Comparison of ENCODE assay signal across 10 cellular contexts in genomic region chr14:104895786-104896642, GRCh38. TPM values are rescaled to one million over a fixed set of nuclear protein-coding genes. Genes with fewer than 3 reads are reported as not detected.
DNase-seq lines count a peak whose midpoint lies in the region; ATAC-seq, FAIRE-seq and TF ChIP-seq lines count a peak whose summit lies in the region.
"Had no signal": no experiment of that assay in that cellular context is flagged by ENCODE, and none has a peak within 500 bp of the region (broad histone marks: within the 10 kb centered on the region; RNA-seq: fewer than 3 reads in every experiment).

No MANE protein-coding gene starts in this region.

- CTCF ChIA-PET in Panc1 (lab: Charles Lee), result interaction anchor here (0.5 to 0.8 kb wide), 5 partner anchors 20 to 1349 kb away, joined by 3 to 9 read pairs (median 4); no protein-coding TSS in a partner anchor
- CTCF ChIA-PET in HepG2 (lab: Yijun Ruan, JAX; ENCODE audit: low intra/inter-chr PET ratio, low total read pairs), result interaction anchor here (0.8 to 1.3 kb wide), 3 partner anchors 73 to 150 kb away, joined by 3 to 10 read pairs (median 3); no protein-coding TSS in a partner anchor

- no peaks in the 10 kb centered on the region for H3K9me3 ChIP-seq in BLaER1
- H3K9me3 ChIP-seq in Panc1 (ENCODE audit: control insufficient read depth, insufficient read depth, low read depth, low read length), result no peaks in the 10 kb centered on the region
- H3K9me3 ChIP-seq in HepG2 (ENCODE audit: low read length), result no peaks in the 10 kb centered on the region

- no peaks in the 10 kb centered on the region for H3K36me3 ChIP-seq in BLaER1
- no peaks in the 10 kb centered on the region for H3K36me3 ChIP-seq in Panc1 (ENCODE audit: control insufficient read depth, insufficient read depth, low read length)
- H3K36me3 ChIP-seq in HepG2 (replicated peaks in 1 of 2; ENCODE audit: control insufficient read depth in 1 of 2, insufficient read depth in 2 of 2, low read length in 2 of 2), result no peaks in the 10 kb centered on the region

- BruUV-seq in Panc1 (replicated peaks; lab: Mats Ljungman, UMichigan) (no TSS peak), HepG2 (replicated peaks; lab: Mats Ljungman, UMichigan) (no TSS peak)

- peaks cover 55% of the 10 kb centered on the region for H3K4me1 ChIP-seq in BLaER1
- peaks cover 3% of the 10 kb centered on the region for H3K4me1 ChIP-seq in Panc1 (ENCODE audit: control insufficient read depth, insufficient read depth, low read length)
- H3K4me1 ChIP-seq in HepG2 (ENCODE audit: insufficient read depth, low read length), result peaks cover 9% of the 10 kb centered on the region; the same call in 1 of the 2 replicates

- no peak overlapping the region for H2AFZ ChIP-seq in HepG2 (ENCODE audit: low read length)

- in situ Hi-C loops in Panc1 (cut with HindIII; ENCODE audit: low pct_unique_long_range_greater_than_20kb, low sequenced_read_pairs), result no loop called here
- in situ Hi-C loops in HepG2 (cut with HindIII; ENCODE audit: extremely low pct_ligation_motif_present, low pct_unique_long_range_greater_than_20kb), result no loop called here

- DNase-seq in Panc1 (ENCODE audit: low read depth, low spot score) (no peak), HepG2 (ENCODE audit: low spot score) (no peak), NOMO-1 treated with DMSO at 0.1 percent for 48 hours (lab: John Stamatoyannopoulos, UW; ENCODE audit: unreplicated experiment) (no peak)
- DNase-seq in activated CD4-positive, alpha-beta T cell treated with anti-CD3 and anti-CD28 coated beads for 1 hour, result no peak

- no peak for TF ChIP-seq POLR2A in HepG2 (IDR thresholded peaks at IDR 0.05; ENCODE audit: insufficient read depth in 1 of 2, low read depth in 2 of 2, low read length in 2 of 2)

- no peak for FAIRE-seq in HepG2 (lab: Jason Lieb, UNC)
- FAIRE-seq: HTR-8/SVneo, TTC549 had no signal

- H3K9ac ChIP-seq in BLaER1 (no peak overlapping the region), HepG2 (ENCODE audit: insufficient read depth, low read depth, low read length) (no peak overlapping the region)

- POLR2A ChIA-PET in Panc1 (lab: Charles Lee) (no interaction called here), HepG2 (lab: Yijun Ruan, JAX) (no interaction called here)

- TF ChIP-seq CTCF in Panc1 (IDR thresholded peaks at IDR 0.05) (no peak), HepG2 (CRISPR knock-in tag; IDR thresholded peaks at IDR 0.05) (no peak)

- H3K27me3 ChIP-seq in BLaER1 (no peaks in the 10 kb centered on the region), Panc1 (ENCODE audit: control insufficient read depth, insufficient read depth, low read length) (no peaks in the 10 kb centered on the region), HepG2 (ENCODE audit: control insufficient read depth in 1 of 2, insufficient read depth in 2 of 2, low read length in 2 of 2) (peaks cover 0 to 12% of the 10 kb centered on the region in 2 experiments; a peak in 3 of 5 replicates)

- no peaks in the 10 kb centered on the region for H3K79me2 ChIP-seq in HepG2 (ENCODE audit: insufficient read depth, low read length)

- H4K20me1 ChIP-seq in BLaER1, result no peaks in the 10 kb centered on the region
- no peaks in the 10 kb centered on the region for H4K20me1 ChIP-seq in HepG2 (ENCODE audit: insufficient read depth, low read length)

- peak overlapping the region; percentile 70 for H3K4me2 ChIP-seq in BLaER1
- H3K4me2 ChIP-seq in HepG2 (ENCODE audit: low read depth, low read length), result no peak overlapping the region

- intact Hi-C loops in Panc1 (cut with micrococcal nuclease; ENCODE audit: unreplicated experiment) (loop anchor here (5.0 kb wide), 1 partner anchor 71 kb away; no protein-coding TSS in a partner anchor), HepG2 (cut with micrococcal nuclease; ENCODE audit: unreplicated experiment) (no loop called here)

- H3K27ac ChIP-seq in BLaER1, result peak overlapping the region; percentile 33
- H3K27ac ChIP-seq in Panc1 (ENCODE audit: low read length), result no peak overlapping the region
- H3K27ac ChIP-seq in HepG2 (ENCODE audit: extremely low read length, insufficient read depth, low read length), result no peak overlapping the region

- TF ChIP-seq RAD21 in Ishikawa (IDR thresholded peaks at IDR 0.05; ENCODE audit: low read depth) (no peak), HepG2 (CRISPR knock-in tag; IDR thresholded peaks at IDR 0.05) (no peak)

- H3K4me3 ChIP-seq in BLaER1 (no peak overlapping the region), Panc1 (ENCODE audit: low read depth in 2 of 2, low read length in 2 of 2) (no peak overlapping the region), HepG2 (replicated peaks in 1 of 3; ENCODE audit: insufficient read depth in 1 of 3, low read depth in 2 of 3, low read length in 3 of 3) (no peak overlapping the region)

- WGBS in HepG2 (ENCODE audit: low lambda C conversion rate), result 73% methylated on average over 12 of the region's 33 CpGs

- ATAC-seq in Panc1 (peak; percentile 40), HepG2 (no peak), GM18858 (IDR thresholded peaks at IDR 0.05; ENCODE audit: unreplicated experiment) (no peak), HG03139 (IDR thresholded peaks at IDR 0.05; ENCODE audit: unreplicated experiment) (no peak)

- TF ChIP-seq EP300 in Ishikawa (IDR thresholded peaks at IDR 0.05; ENCODE audit: borderline replicate concordance) (no peak), HepG2 (IDR thresholded peaks at IDR 0.05; ENCODE audit: low read depth in 2 of 2, low read length in 2 of 2) (no peak), HepG2 (CRISPR knock-in tag; IDR thresholded peaks at IDR 0.05; ENCODE audit: borderline replicate concordance) (no peak)

TF ChIP-seq in Ishikawa, 13 proteins besides CTCF, POLR2A, EP300 and RAD21:
- TF ChIP-seq NFIC (IDR thresholded peaks at IDR 0.05), result peak; percentile 71
- TF ChIP-seq MAX (IDR thresholded peaks at IDR 0.05), result no peak
TF ChIP-seq in Ishikawa: peak in this region for 1.

TF ChIP-seq in HepG2, 621 proteins besides CTCF, POLR2A, EP300 and RAD21 (continues in another document):
- TF ChIP-seq AGO2 (optimal IDR thresholded peaks at IDR 0.05; ENCODE audit: low read depth, low read length), result peak; percentile 83
- no peak for TF ChIP-seq ZNF530 (CRISPR knock-in tag; IDR thresholded peaks at IDR 0.05; ENCODE audit: low read depth)

RNA-seq across cellular contexts. Expression of gene PLD4, which starts 28.7 kb away (rescaled TPM):
- 0.15 TPM for total RNA-seq in Panc1 (2021; ENCODE audit: unreplicated experiment)
- not detected for polyA plus RNA-seq in Panc1 (2012; ENCODE audit: insufficient read length)
- total RNA-seq in HepG2 (2016; rRNA removed; fragmentation: Illumina TruSeq; extraction: Trizol), result not detected in 2 replicates
- total RNA-seq in HepG2 (2016; cell fraction: cytosol; rRNA removed; fragmentation: Illumina TruSeq; extraction: Trizol; ENCODE audit: low read depth), result not detected in 2 replicates
- total RNA-seq in HepG2 (2016; cell fraction: insoluble cytoplasmic fraction; rRNA removed; fragmentation: Illumina TruSeq; extraction: Trizol), result not detected in 2 replicates
- not detected in 2 replicates for total RNA-seq in HepG2 (2016; cell fraction: membrane; rRNA removed; fragmentation: Illumina TruSeq; extraction: Trizol)
- total RNA-seq in HepG2 (2016; cell fraction: nucleus; rRNA removed; fragmentation: Illumina TruSeq; extraction: Trizol), result not detected in 2 replicates
- polyA plus RNA-seq in HepG2 (2011; rRNA removed), result not detected in 2 replicates
- not detected in 2 replicates for polyA plus RNA-seq in HepG2 (2011; cell fraction: cytosol; rRNA removed)
- not detected in 2 replicates for polyA plus RNA-seq in HepG2 (2011; cell fraction: nucleus; rRNA removed)
- not detected in 2 replicates for polyA plus RNA-seq in HepG2 (2012)
- not detected in 2 replicates for polyA plus RNA-seq in HepG2 (2016; cell fraction: cytosol; fragmentation: Illumina TruSeq; extraction: Trizol; ENCODE audit: low read depth)
- polyA plus RNA-seq in HepG2 (2016; cell fraction: insoluble cytoplasmic fraction; fragmentation: Illumina TruSeq; extraction: Trizol; ENCODE audit: low read depth), result not detected in 2 replicates
- not detected in 2 replicates for polyA plus RNA-seq in HepG2 (2016; cell fraction: membrane; fragmentation: Illumina TruSeq; extraction: Trizol; ENCODE audit: low read depth)
- polyA plus RNA-seq in HepG2 (2016; cell fraction: nucleus; fragmentation: Illumina TruSeq; extraction: Trizol; ENCODE audit: insufficient read depth, low read depth), result not detected in 2 replicates
- 0.02 TPM in 1 of 2 replicates, not detected in the other for polyA minus RNA-seq in HepG2 (2011; rRNA and poly(A)+ RNA removed; ENCODE audit: low replicate concordance)
- not detected in 2 replicates for polyA minus RNA-seq in HepG2 (2011; cell fraction: cytosol; rRNA and poly(A)+ RNA removed)
- not detected in 2 replicates for polyA minus RNA-seq in HepG2 (2011; cell fraction: nucleus; rRNA and poly(A)+ RNA removed)

RNA-seq across cellular contexts. Expression of gene CEP170B, which starts 30.9 kb away (rescaled TPM):
- total RNA-seq in Panc1 (2021; ENCODE audit: unreplicated experiment), result 17.8 TPM
- 14.5 TPM for polyA plus RNA-seq in Panc1 (2012; ENCODE audit: insufficient read length)
- 4.4 and 8.8 TPM in 2 replicates for total RNA-seq in HepG2 (2016; rRNA removed; fragmentation: Illumina TruSeq; extraction: Trizol)
- total RNA-seq in HepG2 (2016; cell fraction: cytosol; rRNA removed; fragmentation: Illumina TruSeq; extraction: Trizol; ENCODE audit: low read depth), result 1.9 and 3.8 TPM in 2 replicates
- 3.5 and 8.9 TPM in 2 replicates for total RNA-seq in HepG2 (2016; cell fraction: insoluble cytoplasmic fraction; rRNA removed; fragmentation: Illumina TruSeq; extraction: Trizol)
- 2.8 and 3.2 TPM in 2 replicates for total RNA-seq in HepG2 (2016; cell fraction: membrane; rRNA removed; fragmentation: Illumina TruSeq; extraction: Trizol)
- total RNA-seq in HepG2 (2016; cell fraction: nucleus; rRNA removed; fragmentation: Illumina TruSeq; extraction: Trizol), result 7.2 and 8.8 TPM in 2 replicates
- polyA plus RNA-seq in HepG2 (2011; rRNA removed), result 4.3 and 6.2 TPM in 2 replicates
- polyA plus RNA-seq in HepG2 (2011; cell fraction: cytosol; rRNA removed), result 3.5 and 4.9 TPM in 2 replicates
- polyA plus RNA-seq in HepG2 (2011; cell fraction: nucleus; rRNA removed), result 25.2 and 37.7 TPM in 2 replicates
- 7.4 and 10.5 TPM in 2 replicates for polyA plus RNA-seq in HepG2 (2012)
- polyA plus RNA-seq in HepG2 (2016; cell fraction: cytosol; fragmentation: Illumina TruSeq; extraction: Trizol; ENCODE audit: low read depth), result 0.50 and 0.58 TPM in 2 replicates
- polyA plus RNA-seq in HepG2 (2016; cell fraction: insoluble cytoplasmic fraction; fragmentation: Illumina TruSeq; extraction: Trizol; ENCODE audit: low read depth), result 4.9 and 7.1 TPM in 2 replicates
- polyA plus RNA-seq in HepG2 (2016; cell fraction: membrane; fragmentation: Illumina TruSeq; extraction: Trizol; ENCODE audit: low read depth), result 1.8 and 2.2 TPM in 2 replicates
- polyA plus RNA-seq in HepG2 (2016; cell fraction: nucleus; fragmentation: Illumina TruSeq; extraction: Trizol; ENCODE audit: insufficient read depth, low read depth), result 43.8 and 50.2 TPM in 2 replicates
- polyA minus RNA-seq in HepG2 (2011; rRNA and poly(A)+ RNA removed; ENCODE audit: low replicate concordance), result 6.4 and 7.9 TPM in 2 replicates
- 4.6 and 7.0 TPM in 2 replicates for polyA minus RNA-seq in HepG2 (2011; cell fraction: cytosol; rRNA and poly(A)+ RNA removed)
- 4.1 and 5.7 TPM in 2 replicates for polyA minus RNA-seq in HepG2 (2011; cell fraction: nucleus; rRNA and poly(A)+ RNA removed)
